ENCODE assay signal across 11 cellular contexts in the genomic region with DNA sequence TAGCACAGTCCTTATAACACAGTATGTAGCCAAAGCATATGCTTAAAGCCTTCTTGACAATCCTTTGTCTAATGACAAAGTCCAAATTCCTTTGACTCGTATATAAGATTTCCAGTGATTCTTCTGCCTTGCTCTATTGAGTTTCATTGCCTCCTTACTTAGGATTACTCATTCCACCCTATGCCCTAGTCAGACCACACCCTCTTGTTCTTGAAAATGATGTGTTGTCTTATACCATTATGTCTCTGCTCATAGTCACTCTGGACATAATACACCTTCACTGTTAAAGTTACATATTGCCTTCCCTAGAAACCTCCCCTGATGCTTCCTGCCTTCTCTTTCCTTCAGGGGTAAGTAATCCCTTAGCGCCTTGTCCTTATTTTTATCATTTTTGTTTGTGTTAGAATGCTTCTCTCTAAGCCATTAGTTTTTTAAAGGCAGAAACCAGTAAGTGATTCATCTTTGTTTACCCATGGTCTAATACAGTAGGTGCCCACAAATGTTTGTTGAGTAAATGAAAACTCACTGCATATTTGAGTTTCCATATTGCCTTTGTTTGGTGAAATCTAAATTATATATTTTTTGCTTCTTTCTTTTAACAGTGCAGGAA. TPM values are rescaled to one million over a fixed set of nuclear protein-coding genes. Genes with fewer than 3 reads are reported as not detected.
A peak's percentile ranks its signal among the peaks of the same experiment; 100 is the strongest.
DNase-seq lines count a peak whose midpoint lies in the region; ATAC-seq and TF ChIP-seq lines count a peak whose summit lies in the region.
"Had no signal": no experiment of that assay in that cellular context is flagged by ENCODE, and none has a peak within 500 bp of the region (broad histone marks: within the 10 kb centered on the region; RNA-seq: fewer than 3 reads in every experiment).

No MANE protein-coding gene starts in this region.

- H3K27ac ChIP-seq in duodenal mucosa (ENCODE audit: low read depth, low read length), result peak overlapping the region; percentile 2
- H3K27ac ChIP-seq in CD4-positive, alpha-beta T cell (ENCODE audit: low read depth, low read length), result no peak overlapping the region

- peaks cover 5 to 26% of the 10 kb centered on the region in 2 donors for H3K4me1 ChIP-seq in duodenal mucosa (ENCODE audit: control insufficient read depth in 1 of 2, insufficient read depth in 2 of 2, low read length in 2 of 2)

- CTCF ChIA-PET in activated CD8-positive, alpha-beta memory T cell treated with anti-CD3 and anti-CD28 coated beads, Interleukin-2, amount 10 ng/mL, durations not matched to agents 7 days and 5 days (lab: Charles Lee), result no interaction called here
- CTCF ChIA-PET in CD4-positive, alpha-beta T cell (lab: Charles Lee), result no interaction called here

- no peak for TF ChIP-seq CTCF in type B pancreatic cell (conservative IDR thresholded peaks at IDR 0.05)
- no peak for TF ChIP-seq CTCF in CD4-positive, alpha-beta T cell (IDR thresholded peaks at IDR 0.05)

- H3K4me1 Mint-ChIP-seq in activated CD8-positive, alpha-beta memory T cell treated with anti-CD3 and anti-CD28 coated beads, Interleukin-2, amount 10 ng/mL, durations not matched to agents 7 days and 5 days, result peaks cover 10% of the 10 kb centered on the region
- peaks cover 15% of the 10 kb centered on the region for H3K4me1 Mint-ChIP-seq in type B pancreatic cell (ENCODE audit: unreplicated experiment)
- peaks cover 42% of the 10 kb centered on the region for H3K4me1 Mint-ChIP-seq in CD4-positive, alpha-beta T cell (ENCODE audit: low read depth)

- H3K27ac Mint-ChIP-seq in activated CD8-positive, alpha-beta memory T cell treated with anti-CD3 and anti-CD28 coated beads, Interleukin-2, amount 10 ng/mL, durations not matched to agents 7 days and 5 days, result no peak overlapping the region
- peak overlapping the region; percentile 74 for H3K27ac Mint-ChIP-seq in type B pancreatic cell
- H3K27ac Mint-ChIP-seq in CD4-positive, alpha-beta T cell, result no peak overlapping the region
- H3K27ac Mint-ChIP-seq: effector memory CD8-positive, alpha-beta T cell had no signal

- peak; percentile 70 for ATAC-seq in activated CD8-positive, alpha-beta memory T cell treated with anti-CD3 and anti-CD28 coated beads, Interleukin-2, amount 10 ng/mL, durations not matched to agents 7 days and 5 days
- peak; percentile 58 for ATAC-seq in HG03439 (IDR thresholded peaks at IDR 0.05; ENCODE audit: unreplicated experiment)
- ATAC-seq in CD4-positive, alpha-beta T cell (ENCODE audit: poor library complexity), result no peak
- ATAC-seq: effector memory CD8-positive, alpha-beta T cell had no signal

- H3K9me3 ChIP-seq in duodenal mucosa (ENCODE audit: control insufficient read depth in 1 of 2, low read length in 2 of 2), result no peaks in the 10 kb centered on the region
- H3K9me3 ChIP-seq in CD4-positive, alpha-beta T cell (ENCODE audit: control insufficient read depth, low read length), result no peaks in the 10 kb centered on the region

- no peak overlapping the region for H3K9ac ChIP-seq in duodenal mucosa (ENCODE audit: low read depth in 1 of 2, low read length in 2 of 2)

- H3K4me3 ChIP-seq in duodenal mucosa (ENCODE audit: low read depth in 1 of 2, low read length in 2 of 2), result no peak overlapping the region

- H3K9me3 Mint-ChIP-seq in activated CD8-positive, alpha-beta memory T cell treated with anti-CD3 and anti-CD28 coated beads, Interleukin-2, amount 10 ng/mL, durations not matched to agents 7 days and 5 days (ENCODE audit: low read depth), result peaks cover 13% of the 10 kb centered on the region
- H3K9me3 Mint-ChIP-seq in type B pancreatic cell, result peaks cover 21% of the 10 kb centered on the region
- H3K9me3 Mint-ChIP-seq in CD4-positive, alpha-beta T cell, result no peaks in the 10 kb centered on the region
- H3K9me3 Mint-ChIP-seq: effector memory CD8-positive, alpha-beta T cell had no signal

- no peaks in the 10 kb centered on the region for H3K27me3 Mint-ChIP-seq in activated CD8-positive, alpha-beta memory T cell treated with anti-CD3 and anti-CD28 coated beads, Interleukin-2, amount 10 ng/mL, durations not matched to agents 7 days and 5 days
- no peaks in the 10 kb centered on the region for H3K27me3 Mint-ChIP-seq in type B pancreatic cell
- no peaks in the 10 kb centered on the region for H3K27me3 Mint-ChIP-seq in CD4-positive, alpha-beta T cell
- H3K27me3 Mint-ChIP-seq: effector memory CD8-positive, alpha-beta T cell had no signal

- H3K27me3 ChIP-seq in duodenal mucosa (ENCODE audit: control insufficient read depth in 1 of 2, insufficient read depth in 2 of 2, low read length in 2 of 2), result no peaks in the 10 kb centered on the region
- no peaks in the 10 kb centered on the region for H3K27me3 ChIP-seq in CD4-positive, alpha-beta T cell (ENCODE audit: control insufficient read depth, insufficient read depth, low read length)

- intact Hi-C loops in CD4-positive, alpha-beta T cell (cut with DNase I, micrococcal nuclease), result no loop called here

- H3K36me3 Mint-ChIP-seq in activated CD8-positive, alpha-beta memory T cell treated with anti-CD3 and anti-CD28 coated beads, Interleukin-2, amount 10 ng/mL, durations not matched to agents 7 days and 5 days, result peaks cover 30% of the 10 kb centered on the region
- H3K36me3 Mint-ChIP-seq in type B pancreatic cell, result peaks cover 25% of the 10 kb centered on the region
- H3K36me3 Mint-ChIP-seq in CD4-positive, alpha-beta T cell (ENCODE audit: low read depth), result peaks cover 8% of the 10 kb centered on the region

- POLR2A ChIA-PET in CD4-positive, alpha-beta T cell (lab: Charles Lee), result no interaction called here

- H3K36me3 ChIP-seq in duodenal mucosa (ENCODE audit: control insufficient read depth in 1 of 2, insufficient read depth in 2 of 2, low read length in 2 of 2), result no peaks in the 10 kb centered on the region

- H3K4me3 Mint-ChIP-seq in activated CD8-positive, alpha-beta memory T cell treated with anti-CD3 and anti-CD28 coated beads, Interleukin-2, amount 10 ng/mL, durations not matched to agents 7 days and 5 days, result no peak overlapping the region
- H3K4me3 Mint-ChIP-seq in type B pancreatic cell, result no peak overlapping the region
- no peak overlapping the region for H3K4me3 Mint-ChIP-seq in CD4-positive, alpha-beta T cell
- H3K4me3 Mint-ChIP-seq: effector memory CD8-positive, alpha-beta T cell had no signal

- no peak for DNase-seq in activated CD8-positive, alpha-beta memory T cell treated with anti-CD3 and anti-CD28 coated beads, Interleukin-2, amount 10 ng/mL, durations not matched to agents 7 days and 5 days
- DNase-seq in activated CD8-positive, alpha-beta memory T cell treated with anti-CD3 and anti-CD28 coated beads, Interleukin-2, amount 50 U/mL, for 4 hours, result no peak
- DNase-seq in type B pancreatic cell (ENCODE audit: extremely low spot score, unreplicated experiment) (no peak), HK-2 (ENCODE audit: unreplicated experiment) (no peak), NCI-H2029 treated with DMSO at 0.1 percent for 48 hours (lab: John Stamatoyannopoulos, UW) (no peak)
- no peak for DNase-seq in CD4-positive, alpha-beta T cell
- DNase-seq: activated T-cell treated with anti-CD3 and anti-CD28 coated beads, Interleukin-2, amount 50 U/mL, for 1 hour; effector memory CD8-positive, alpha-beta T cell; stimulated activated CD4-positive, alpha-beta T cell treated with anti-CD3 and anti-CD28 coated beads, Interleukin-2, amount 100 ng/mL, for 24 hours had no signal

RNA-seq across cellular contexts. Expression of a gene that starts 19.3 kb away (rescaled TPM):
- total RNA-seq in activated CD8-positive, alpha-beta memory T cell treated with anti-CD3 and anti-CD28 coated beads, Interleukin-2, amount 10 ng/mL, durations not matched to agents 7 days and 5 days, result 10 to 100 TPM; 23.6 to 26.1 TPM
- 25.3 and 56.3 TPM in 2 replicates for total RNA-seq in type B pancreatic cell (ENCODE audit: low replicate concordance)
- total RNA-seq in CD4-positive, alpha-beta T cell, result 1 to 10 TPM; 6.2 to 6.7 TPM
